ENCODE assay signal across 8 cellular contexts in genomic region chr7:94003446-94004023, GRCh38. TPM values are rescaled to one million over a fixed set of nuclear protein-coding genes. Genes with fewer than 3 reads are reported as not detected.
DNase-seq lines count a peak whose midpoint lies in the region; ATAC-seq and TF ChIP-seq lines count a peak whose summit lies in the region.

No MANE protein-coding gene starts in this region.

- H3K4me3 Mint-ChIP-seq in activated CD8-positive, alpha-beta T cell treated with anti-CD3 and anti-CD28 coated beads, Interleukin-2, amount 10 ng/mL, durations not matched to agents 7 days and 5 days: peak overlapping the region; percentile 98

- peak overlapping the region; percentile 86 for H3K27ac ChIP-seq in HL-60 (replicated peaks)
- peak overlapping the region; percentile 18 to 96 (median 82) for H3K27ac ChIP-seq in heart right ventricle

- H3K36me3 Mint-ChIP-seq in activated CD8-positive, alpha-beta T cell treated with anti-CD3 and anti-CD28 coated beads, Interleukin-2, amount 10 ng/mL, durations not matched to agents 7 days and 5 days (ENCODE audit: low read depth): peaks cover 4% of the 10 kb centered on the region

- TF ChIP-seq CTCF in HL-60 (IDR thresholded peaks at IDR 0.05; ENCODE audit: insufficient read depth, low read length) (no peak), heart right ventricle (IDR thresholded peaks at IDR 0.05) (no peak), retinal pigment epithelial cell (conservative IDR thresholded peaks at IDR 0.05; ENCODE audit: low read depth, low read length) (no peak), GM13976 (IDR thresholded peaks at IDR 0.05; ENCODE audit: borderline replicate concordance, control extremely low read depth, extremely low read depth, insufficient read depth, missing control alignments) (no peak)

- POLR2A ChIA-PET in activated CD8-positive, alpha-beta T cell treated with anti-CD3 and anti-CD28 coated beads, Interleukin-2, amount 10 ng/mL, durations not matched to agents 7 days and 5 days (lab: Charles Lee): interaction anchor here (0.6 kb wide), 1 partner anchor 17 kb away, joined by 4 read pairs; no protein-coding TSS in a partner anchor

- H3K36me3 ChIP-seq in heart right ventricle: peaks cover 0 to 17% (median 4%) of the 10 kb centered on the region in 9 donors

- peak overlapping the region; percentile 97 for H3K27ac Mint-ChIP-seq in activated CD8-positive, alpha-beta T cell treated with anti-CD3 and anti-CD28 coated beads, Interleukin-2, amount 10 ng/mL, durations not matched to agents 7 days and 5 days

- 5% methylated on average over 16 of the region's 16 CpGs for WGBS in heart right ventricle, 2 donors

- DNase-seq in GM04504 (ENCODE audit: low read depth) (peak; percentile 10), HL-60 (ENCODE audit: low read depth in 1 of 2, low spot score in 1 of 2) (peak in 1 of 2 experiments; percentile 4), heart right ventricle (no peak), retinal pigment epithelial cell (ENCODE audit: low read depth) (no peak), GM13976 (ENCODE audit: low spot score) (no peak), GOT3 (lab: John Stamatoyannopoulos, UW) (no peak)
- peak; percentile 23 for DNase-seq in activated CD8-positive, alpha-beta T cell treated with anti-CD3 and anti-CD28 coated beads, Interleukin-2, amount 10 ng/mL, durations not matched to agents 7 days and 5 days

- no peaks in the 10 kb centered on the region for H3K27me3 ChIP-seq in HL-60 (ENCODE audit: insufficient read depth, poor library complexity, severe bottlenecking)
- H3K27me3 ChIP-seq in heart right ventricle: peaks cover 0 to 14% (median 0%) of the 10 kb centered on the region in 7 donors

- in situ Hi-C loops in GM13976 (cut with MboI; ENCODE audit: low sequenced_read_pairs, unreplicated experiment): no loop called here

- H3K4me1 Mint-ChIP-seq in activated CD8-positive, alpha-beta T cell treated with anti-CD3 and anti-CD28 coated beads, Interleukin-2, amount 10 ng/mL, durations not matched to agents 7 days and 5 days (ENCODE audit: low read depth): peaks cover 28% of the 10 kb centered on the region

- peaks cover 0 to 34% (median 21%) of the 10 kb centered on the region in 9 donors for H3K4me1 ChIP-seq in heart right ventricle

- intact Hi-C loops in heart right ventricle (cut with DNase I): loop anchor here in 6 of 10 donors (5.0 to 10.0 kb wide), 6 partner anchors 76 to 171 kb away; partner anchors contain the start of genes GNG11 (in 4 of the 6) and GNGT1 (in 2 of the 6)

- CTCF ChIA-PET in activated CD8-positive, alpha-beta T cell treated with anti-CD3 and anti-CD28 coated beads, Interleukin-2, amount 10 ng/mL, durations not matched to agents 7 days and 5 days (lab: Charles Lee): interaction anchor here (0.8 kb wide), 1 partner anchor 86 kb away, joined by 3 read pairs; no protein-coding TSS in a partner anchor

- peaks cover 13% of the 10 kb centered on the region for H3K27me3 Mint-ChIP-seq in activated CD8-positive, alpha-beta T cell treated with anti-CD3 and anti-CD28 coated beads, Interleukin-2, amount 10 ng/mL, durations not matched to agents 7 days and 5 days (ENCODE audit: low read depth)

- no peaks in the 10 kb centered on the region for H3K9me3 ChIP-seq in heart right ventricle

- H3K4me3 ChIP-seq in HL-60 (replicated peaks; ENCODE audit: insufficient read depth, low read length) (peak overlapping the region; percentile 89), heart right ventricle (peak overlapping the region; percentile 68 to 89 (median 76)), retinal pigment epithelial cell (ENCODE audit: low read length) (peak overlapping the region; percentile 73)

- ATAC-seq in GM21423 (IDR thresholded peaks at IDR 0.05; ENCODE audit: unreplicated experiment): peak; percentile 20
- peak; percentile 41 for ATAC-seq in activated CD8-positive, alpha-beta T cell treated with anti-CD3 and anti-CD28 coated beads, Interleukin-2, amount 10 ng/mL, durations not matched to agents 7 days and 5 days
- ATAC-seq in heart right ventricle: peak; percentile 18 to 57 (median 46)

- H3K9me3 Mint-ChIP-seq in activated CD8-positive, alpha-beta T cell treated with anti-CD3 and anti-CD28 coated beads, Interleukin-2, amount 10 ng/mL, durations not matched to agents 7 days and 5 days (ENCODE audit: insufficient read depth): no peaks in the 10 kb centered on the region

RNA-seq across cellular contexts. Expression of gene BET1, which starts 0.6 kb away (rescaled TPM):
- 10 to 100 TPM; 13.7 to 15.9 TPM for total RNA-seq in activated CD8-positive, alpha-beta T cell treated with anti-CD3 and anti-CD28 coated beads, Interleukin-2, amount 10 ng/mL, durations not matched to agents 7 days and 5 days
- 10 to 100 TPM in 8 of 10 donors, 1 to 10 TPM in 2; 6.9 to 13.8 (median 11.0) TPM for total RNA-seq in heart right ventricle
- 10 to 100 TPM; 14.4 to 20.2 TPM for polyA plus RNA-seq in heart right ventricle

Comparison
In these comparisons a context has a peak if more than half of its experiments do, and no peak if none do; other contexts are left out.
1. DNase-seq: peak in GM04504 (single experiment) and activated CD8-positive, alpha-beta T cell treated with anti-CD3 and anti-CD28 coated beads, Interleukin-2, amount 10 ng/mL, durations not matched to agents 7 days and 5 days (single experiment); none in heart right ventricle (0 of 2), retinal pigment epithelial cell (single experiment), GM13976 (single experiment) and GOT3 (single experiment).
2. Peak in every context shown above with its lines, with median percentiles within 50 percentile points of each other: ATAC-seq and H3K4me3 ChIP-seq.